ENCODE assay signal across 1 cellular context in the genomic region with DNA sequence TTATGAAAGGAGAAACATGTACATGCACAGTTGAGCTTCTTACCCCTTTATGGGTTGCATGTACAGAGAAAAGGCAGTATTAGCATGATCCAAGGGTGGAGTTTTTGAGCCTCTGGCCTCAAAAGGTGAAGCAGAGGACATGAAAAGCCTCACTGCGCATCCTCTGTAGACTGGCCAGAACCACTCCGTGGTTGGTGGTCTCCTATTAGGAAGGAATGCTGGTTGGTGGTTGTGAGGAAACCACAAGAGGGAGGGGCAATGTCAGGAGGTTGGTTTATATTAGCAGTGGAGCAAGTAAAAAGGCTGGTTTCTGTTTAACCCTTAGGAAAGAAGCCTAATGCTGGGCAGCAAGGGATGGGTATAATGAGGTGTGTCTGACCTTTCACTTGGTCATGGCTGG.
TF ChIP-seq lines count a peak whose summit lies in the region.

No MANE protein-coding gene starts in this region.

TF ChIP-seq in IMR-90, 13 proteins besides CTCF, POLR2A, EP300 and RAD21 (continued from another document):
- TF ChIP-seq, protein P1, sequence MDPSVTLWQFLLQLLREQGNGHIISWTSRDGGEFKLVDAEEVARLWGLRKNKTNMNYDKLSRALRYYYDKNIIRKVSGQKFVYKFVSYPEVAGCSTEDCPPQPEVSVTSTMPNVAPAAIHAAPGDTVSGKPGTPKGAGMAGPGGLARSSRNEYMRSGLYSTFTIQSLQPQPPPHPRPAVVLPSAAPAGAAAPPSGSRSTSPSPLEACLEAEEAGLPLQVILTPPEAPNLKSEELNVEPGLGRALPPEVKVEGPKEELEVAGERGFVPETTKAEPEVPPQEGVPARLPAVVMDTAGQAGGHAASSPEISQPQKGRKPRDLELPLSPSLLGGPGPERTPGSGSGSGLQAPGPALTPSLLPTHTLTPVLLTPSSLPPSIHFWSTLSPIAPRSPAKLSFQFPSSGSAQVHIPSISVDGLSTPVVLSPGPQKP (IDR thresholded peaks at IDR 0.05; ENCODE audit: borderline replicate concordance, low read depth, low read length), result no peak
- no peak for TF ChIP-seq MAZ (IDR thresholded peaks at IDR 0.05; ENCODE audit: borderline replicate concordance, low read depth, low read length)
- TF ChIP-seq FOS (IDR thresholded peaks at IDR 0.05; ENCODE audit: low read depth, low read length), result no peak
- TF ChIP-seq, protein P2, sequence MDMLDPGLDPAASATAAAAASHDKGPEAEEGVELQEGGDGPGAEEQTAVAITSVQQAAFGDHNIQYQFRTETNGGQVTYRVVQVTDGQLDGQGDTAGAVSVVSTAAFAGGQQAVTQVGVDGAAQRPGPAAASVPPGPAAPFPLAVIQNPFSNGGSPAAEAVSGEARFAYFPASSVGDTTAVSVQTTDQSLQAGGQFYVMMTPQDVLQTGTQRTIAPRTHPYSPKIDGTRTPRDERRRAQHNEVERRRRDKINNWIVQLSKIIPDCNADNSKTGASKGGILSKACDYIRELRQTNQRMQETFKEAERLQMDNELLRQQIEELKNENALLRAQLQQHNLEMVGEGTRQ (IDR thresholded peaks at IDR 0.05; ENCODE audit: low read depth, low read length), result no peak
